In the genomic region with DNA sequence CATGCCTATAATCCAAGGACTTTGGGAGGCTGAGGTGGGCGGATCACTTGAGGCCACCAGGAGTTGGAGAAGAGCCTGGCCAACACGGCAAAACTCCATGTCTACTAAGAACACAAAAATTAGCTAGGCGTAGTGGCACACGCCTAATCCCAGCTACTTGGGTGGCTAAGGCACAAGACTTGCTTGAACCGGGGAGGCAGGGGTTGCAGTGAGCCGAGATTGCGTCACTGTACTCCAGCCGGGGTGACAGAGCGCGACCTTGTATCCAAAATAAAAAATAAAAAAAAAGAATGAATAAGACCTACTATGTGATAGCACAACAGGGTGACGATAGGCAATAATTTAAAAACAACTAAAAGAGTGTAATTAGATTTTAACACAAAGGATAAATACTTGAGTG, we compare ENCODE assay signal across 27 cellular contexts.
"Had no signal": no experiment of that assay in that cellular context is flagged by ENCODE, and none has a peak within 500 bp of the region (broad histone marks: within the 10 kb centered on the region; RNA-seq: fewer than 3 reads in every experiment).

No MANE protein-coding gene starts in this region.

- H3K27me3 Mint-ChIP-seq: activated CD8-positive, alpha-beta T cell treated with anti-CD3 and anti-CD28 coated beads for 36 hours; activated naive CD8-positive, alpha-beta T cell treated with anti-CD3 and anti-CD28 coated beads, Interleukin-2, amount 10 ng/mL, durations not matched to agents 7 days and 5 days; naive thymus-derived CD4-positive, alpha-beta T cell; stimulated activated memory B cell treated with anti-CD40 and anti-IgM and Interleukin-4, amounts not matched to agents 10 μg/mL and 1 μg/mL and 100 μg/mL, for 72 hours; stimulated activated naive CD8-positive, alpha-beta T cell treated with anti-CD3 and anti-CD28 coated beads, Interleukin-15, amount 100 ng/mL, for 72 hours; T-cell had no signal

- DNase-seq: activated CD4-positive, alpha-beta T cell treated with anti-CD3 and anti-CD28 coated beads for 4 hours; activated CD8-positive, alpha-beta T cell treated with anti-CD3 and anti-CD28 coated beads for 36 hours; activated effector memory CD4-positive, alpha-beta T cell treated with Interleukin-2 at 50 U/mL for 16 hours; activated naive CD4-positive, alpha-beta T cell treated with anti-CD3 and anti-CD28 coated beads for 36 hours; activated naive CD8-positive, alpha-beta T cell treated with anti-CD3 and anti-CD28 coated beads, Interleukin-2, amount 10 ng/mL, durations not matched to agents 7 days and 5 days; activated T-cell treated with anti-CD3 and anti-CD28 coated beads, Interleukin-2, amount 50 U/mL, for 72 hours; amniotic stem cell; caudate nucleus; hypothalamus; immature natural killer cell; kidney; left colon; mammary epithelial cell; midbrain; naive thymus-derived CD4-positive, alpha-beta T cell; nucleus accumbens; pancreas; psoas muscle; stimulated activated CD4-positive, alpha-beta T cell treated with anti-CD3 and anti-CD28 coated beads, Interleukin-1b, Interleukin-23, amount 100 ng/mL, for 48 hours; stimulated activated CD4-positive, alpha-beta T cell treated with anti-CD3 and anti-CD28 coated beads, Interleukin-4, amount 100 ng/mL, for 4 hours; stimulated activated CD8-positive, alpha-beta memory T cell treated with anti-CD3 and anti-CD28 coated beads, Interleukin-4, amount 100 ng/mL, for 48 hours; stimulated activated naive CD8-positive, alpha-beta T cell treated with anti-CD3 and anti-CD28 coated beads, Interleukin-15, amount 100 ng/mL, for 72 hours; T-cell; thyroid gland had no signal

- H3K27ac Mint-ChIP-seq: stimulated activated memory B cell treated with anti-CD40 and anti-IgM and Interleukin-4, amounts not matched to agents 10 μg/mL and 1 μg/mL and 100 μg/mL, for 72 hours; stimulated activated naive CD8-positive, alpha-beta T cell treated with anti-CD3 and anti-CD28 coated beads, Interleukin-15, amount 100 ng/mL, for 72 hours had no signal

- H3K9me3 Mint-ChIP-seq: activated CD8-positive, alpha-beta T cell treated with anti-CD3 and anti-CD28 coated beads for 36 hours; activated naive CD4-positive, alpha-beta T cell treated with anti-CD3 and anti-CD28 coated beads for 36 hours; activated naive CD8-positive, alpha-beta T cell treated with anti-CD3 and anti-CD28 coated beads, Interleukin-2, amount 10 ng/mL, durations not matched to agents 7 days and 5 days; activated T-cell treated with anti-CD3 and anti-CD28 coated beads, Interleukin-2, amount 50 U/mL, for 72 hours; immature natural killer cell; naive thymus-derived CD4-positive, alpha-beta T cell; stimulated activated memory B cell treated with anti-CD40 and anti-IgM and Interleukin-4, amounts not matched to agents 10 μg/mL and 1 μg/mL and 100 μg/mL, for 72 hours; stimulated activated naive CD8-positive, alpha-beta T cell treated with anti-CD3 and anti-CD28 coated beads, Interleukin-15, amount 100 ng/mL, for 72 hours; T-cell; T-helper 2 cell treated with Interferon-gamma antibody and Interleukin-4, amounts not matched to agents 5 μg/mL and 100 μg/mL, for 36 hours had no signal

- ATAC-seq: activated CD8-positive, alpha-beta T cell treated with anti-CD3 and anti-CD28 coated beads for 36 hours; activated T-cell treated with anti-CD3 and anti-CD28 coated beads, Interleukin-2, amount 50 U/mL, for 72 hours; gastroesophageal sphincter; left colon; naive thymus-derived CD4-positive, alpha-beta T cell; pancreas; psoas muscle; stimulated activated memory B cell treated with anti-CD40 and anti-IgM and Interleukin-4, amounts not matched to agents 10 μg/mL and 1 μg/mL and 100 μg/mL, for 72 hours; stimulated activated naive CD8-positive, alpha-beta T cell treated with anti-CD3 and anti-CD28 coated beads, Interleukin-15, amount 100 ng/mL, for 72 hours; T-cell had no signal

- H3K4me3 Mint-ChIP-seq: stimulated activated memory B cell treated with anti-CD40 and anti-IgM and Interleukin-4, amounts not matched to agents 10 μg/mL and 1 μg/mL and 100 μg/mL, for 72 hours had no signal

- H3K9me3 ChIP-seq: gastroesophageal sphincter, pancreas, psoas muscle, thyroid gland had no signal
